In the genomic region with DNA sequence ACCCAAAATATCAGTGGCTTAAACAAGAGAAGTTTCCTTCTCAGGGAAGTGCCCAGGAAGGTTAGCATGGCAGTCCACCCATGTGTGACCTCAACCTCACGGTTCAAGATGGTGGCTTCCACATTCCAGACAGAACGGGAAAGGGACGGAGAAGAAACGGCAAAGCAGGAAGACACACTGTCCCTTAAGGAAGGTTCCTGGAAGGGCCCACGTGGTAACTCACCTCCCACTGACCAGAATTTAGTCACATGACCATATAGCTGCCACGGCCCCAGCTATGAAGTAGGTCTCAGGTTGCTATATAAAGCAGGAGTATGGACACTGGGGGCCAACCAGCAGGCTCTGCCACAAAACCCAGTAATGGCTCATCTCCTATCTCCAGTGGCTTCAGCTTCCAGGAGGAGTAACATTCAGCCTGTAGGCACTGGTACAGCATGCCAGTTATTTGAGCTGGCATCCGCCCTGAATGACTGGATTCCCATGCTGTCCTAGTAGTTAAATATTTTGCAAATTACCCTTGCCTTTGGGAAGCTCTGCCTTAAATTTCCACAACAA, we compare ENCODE assay signal across 8 cellular contexts.
DNase-seq lines count a peak whose midpoint lies in the region; FAIRE-seq and TF ChIP-seq lines count a peak whose summit lies in the region.

No MANE protein-coding gene starts in this region.

- WGBS in endodermal cell (ENCODE audit: insufficient coverage in 1 of 2, insufficient read length in 1 of 2), 2 experiments, result 92 to 95% methylated on average over 6 to 7 of the region's 7 CpGs
- WGBS in trophoblast cell (ENCODE audit: extremely low coverage, insufficient coverage, insufficient read length), result no CpG with 5 or more reads among the region's 7 CpGs

- no peak overlapping the region for H2BK120ac ChIP-seq in trophoblast cell (ENCODE audit: insufficient read depth, low read length, poor library complexity)

- no peaks in the 10 kb centered on the region for H3K9me3 ChIP-seq in endodermal cell (ENCODE audit: control insufficient read depth, low read length)
- H3K9me3 ChIP-seq in trophoblast cell (ENCODE audit: insufficient read depth, low read depth, low read length), result peaks cover 2% of the 10 kb centered on the region

- BruUV-seq in Calu3 (replicated peaks; lab: Mats Ljungman, UMichigan), result no TSS peak

- H2AK5ac ChIP-seq in trophoblast cell (ENCODE audit: low read length), result no peak overlapping the region

- H3K23ac ChIP-seq in trophoblast cell (ENCODE audit: low read length), result no peak overlapping the region

- no peak overlapping the region for H4K91ac ChIP-seq in trophoblast cell (ENCODE audit: low read depth, low read length)

- H3K4me3 ChIP-seq in endodermal cell (ENCODE audit: low read length), result no peak overlapping the region
- no peak overlapping the region for H3K4me3 ChIP-seq in trophoblast cell (ENCODE audit: low read depth, low read length)
- H3K4me3 ChIP-seq in H7 (ENCODE audit: insufficient read depth, low read depth, low read length), result no peak overlapping the region

- no peak overlapping the region for H2AFZ ChIP-seq in trophoblast cell (ENCODE audit: insufficient read depth, low read length, poor library complexity)

- H3K4me1 Mint-ChIP-seq in Calu3 (ENCODE audit: low read depth, unreplicated experiment) (peaks cover 75% of the 10 kb centered on the region), endodermal cell (peaks cover under 1% of the 10 kb centered on the region)

- H2BK12ac ChIP-seq in trophoblast cell (ENCODE audit: low read length), result no peak overlapping the region

- no peak overlapping the region for H2BK5ac ChIP-seq in trophoblast cell (ENCODE audit: low read depth, low read length, poor library complexity)

- intact Hi-C loops in Calu3 (cut with micrococcal nuclease; ENCODE audit: unreplicated experiment), result no loop called here

- no peak for FAIRE-seq in RCC 7860 (lab: Jason Lieb, UNC)

- H3K27me3 ChIP-seq in endodermal cell (ENCODE audit: control insufficient read depth, insufficient read depth, low read length, poor library complexity, severe bottlenecking) (no peaks in the 10 kb centered on the region), trophoblast cell (ENCODE audit: insufficient read depth, low read length) (no peaks in the 10 kb centered on the region), H7 (ENCODE audit: control insufficient read depth, insufficient read depth, low read length) (no peaks in the 10 kb centered on the region)

- H4K8ac ChIP-seq in trophoblast cell (ENCODE audit: low read depth, low read length), result no peak overlapping the region

- no peaks in the 10 kb centered on the region for H3K36me3 ChIP-seq in endodermal cell (ENCODE audit: control insufficient read depth, insufficient read depth, low read length)
- H3K36me3 ChIP-seq in trophoblast cell (ENCODE audit: control insufficient read depth in 1 of 2, insufficient read depth in 2 of 2, low read length in 2 of 2), result no peaks in the 10 kb centered on the region
- no peaks in the 10 kb centered on the region for H3K36me3 ChIP-seq in H7 (replicated peaks; ENCODE audit: control insufficient read depth, insufficient read depth, low read length)

- H3K4ac ChIP-seq in trophoblast cell (ENCODE audit: low read depth, low read length), result no peak overlapping the region

- peaks cover 7% of the 10 kb centered on the region for H3K36me3 Mint-ChIP-seq in Calu3 (ENCODE audit: insufficient read depth, unreplicated experiment)
- H3K36me3 Mint-ChIP-seq in endodermal cell (ENCODE audit: low read depth), result no peaks in the 10 kb centered on the region

- H3K14ac ChIP-seq in trophoblast cell (ENCODE audit: low read length), result no peak overlapping the region

- no peaks in the 10 kb centered on the region for H3K4me1 ChIP-seq in endodermal cell (ENCODE audit: control insufficient read depth, insufficient read depth, low read length)
- H3K4me1 ChIP-seq in trophoblast cell (ENCODE audit: control insufficient read depth in 1 of 2, insufficient read depth in 2 of 2, low read length in 2 of 2), result no peaks in the 10 kb centered on the region

- no peak overlapping the region for H3K9ac ChIP-seq in endodermal cell (ENCODE audit: extremely low read depth, low read length, poor library complexity, severe bottlenecking)
- H3K9ac ChIP-seq in trophoblast cell (ENCODE audit: low read length), result no peak overlapping the region

- no peaks in the 10 kb centered on the region for H3K79me1 ChIP-seq in trophoblast cell (ENCODE audit: low read length)

- H3K4me3 Mint-ChIP-seq in Calu3 (ENCODE audit: low read depth, unreplicated experiment), result no peak overlapping the region
- no peak overlapping the region for H3K4me3 Mint-ChIP-seq in endodermal cell

- CTCF ChIA-PET in Calu3 (lab: Charles Lee), result interaction anchor here (0.9 kb wide), 1 partner anchor 52 kb away, joined by 3 read pairs; no protein-coding TSS in a partner anchor

- peak overlapping the region; percentile 39 for H3K27ac Mint-ChIP-seq in Calu3 (ENCODE audit: unreplicated experiment)
- H3K27ac Mint-ChIP-seq in endodermal cell, result no peak overlapping the region

- TF ChIP-seq CTCF in Calu3 (IDR thresholded peaks at IDR 0.05; ENCODE audit: unreplicated experiment) (no peak), endodermal cell (conservative IDR thresholded peaks at IDR 0.05) (no peak), GM13976 (IDR thresholded peaks at IDR 0.05; ENCODE audit: borderline replicate concordance, control extremely low read depth, extremely low read depth, insufficient read depth, missing control alignments) (no peak)

- H3K27me3 Mint-ChIP-seq in Calu3 (ENCODE audit: unreplicated experiment) (no peaks in the 10 kb centered on the region), endodermal cell (ENCODE audit: insufficient read depth) (no peaks in the 10 kb centered on the region)

- no peak overlapping the region for H3K27ac ChIP-seq in endodermal cell (ENCODE audit: low read depth, low read length)
- H3K27ac ChIP-seq in trophoblast cell (ENCODE audit: low read depth, low read length), result no peak overlapping the region

- in situ Hi-C loops in GM13976 (cut with MboI; ENCODE audit: low sequenced_read_pairs, unreplicated experiment), result no loop called here

- DNase-seq in Calu3 (no peak), RCC 7860 (ENCODE audit: low spot score) (peak; percentile 87), endodermal cell (peak; percentile 42), trophoblast cell (peak; percentile 81), iPS-NIHi11 (ENCODE audit: low spot score) (no peak), H7 (no peak), GM13976 (ENCODE audit: low spot score) (no peak), anterior cingulate cortex (lab: John Stamatoyannopoulos, UW) (no peak)

- no peak overlapping the region for H3K18ac ChIP-seq in trophoblast cell (ENCODE audit: low read length)

- no peaks in the 10 kb centered on the region for H3K9me3 Mint-ChIP-seq in Calu3 (ENCODE audit: low read depth, unreplicated experiment)
- no peaks in the 10 kb centered on the region for H3K9me3 Mint-ChIP-seq in endodermal cell

- no peak overlapping the region for H4K12ac ChIP-seq in trophoblast cell (ENCODE audit: low read depth, low read length)

- H3K4me2 ChIP-seq in trophoblast cell (ENCODE audit: low read length), result no peak overlapping the region

- H3K79me2 ChIP-seq in trophoblast cell (ENCODE audit: control insufficient read depth, insufficient read depth, low read length, poor library complexity), result no peaks in the 10 kb centered on the region

Comparison
In these comparisons a context has a peak if more than half of its experiments do, and no peak if none do; other contexts are left out.
1. DNase-seq: peak in RCC 7860 (single experiment), endodermal cell (single experiment) and trophoblast cell (2 of 2); none in Calu3 (single experiment), iPS-NIHi11 (single experiment), H7 (single experiment), GM13976 (single experiment) and anterior cingulate cortex (0 of 58).